ENCODE assay signal across 12 cellular contexts in genomic region chr17:57599271-57600045, GRCh38.
A peak's percentile ranks its signal among the peaks of the same experiment; 100 is the strongest.
DNase-seq lines count a peak whose midpoint lies in the region; ATAC-seq and TF ChIP-seq lines count a peak whose summit lies in the region.
"Had no signal": no experiment of that assay in that cellular context is flagged by ENCODE, and none has a peak within 500 bp of the region (broad histone marks: within the 10 kb centered on the region; RNA-seq: fewer than 3 reads in every experiment).

No MANE protein-coding gene starts in this region.

- no peak overlapping the region for H3K4me3 Mint-ChIP-seq in brain
- H3K4me3 Mint-ChIP-seq: H9 had no signal

- H3K36me3 Mint-ChIP-seq in brain = peaks cover 22% of the 10 kb centered on the region

- H3K9ac ChIP-seq in OCI-LY3 (ENCODE audit: low read length) = peak overlapping the region; percentile 67

- H3K27ac ChIP-seq in right atrium auricular region (peak overlapping the region; percentile 9 to 10), OCI-LY3 (ENCODE audit: low read length) (peak overlapping the region; percentile 93), thymus (ENCODE audit: low read depth) (peak overlapping the region; percentile 85)

- ATAC-seq in Right ventricle myocardium superior (ENCODE audit: poor library complexity) (no peak), HG03108 (IDR thresholded peaks at IDR 0.05; ENCODE audit: unreplicated experiment) (no peak)

- no peak for DNase-seq in right atrium auricular region (ENCODE audit: low spot score)
- DNase-seq in Right ventricle myocardium superior = no peak
- DNase-seq in NCI-H510A treated with DMSO at 0.1 percent for 48 hours (lab: John Stamatoyannopoulos, UW) = no peak
- no peak for DNase-seq in COLO668 (lab: John Stamatoyannopoulos, UW; ENCODE audit: unreplicated experiment)
- DNase-seq: H9, hypothalamus, SHP77 treated with DMSO at 0.1 percent for 48 hours had no signal

- H3K4me1 ChIP-seq in right atrium auricular region (peaks cover 0 to 27% of the 10 kb centered on the region in 2 donors), OCI-LY3 (ENCODE audit: low read length) (peaks cover 68% of the 10 kb centered on the region), thymus (ENCODE audit: control insufficient read depth, insufficient read depth, low read length) (peaks cover 38% of the 10 kb centered on the region)

- peaks cover 0 to 19% (median under 1%) of the 10 kb centered on the region in 5 experiments for H3K9me3 Mint-ChIP-seq in brain

- H3K9me3 ChIP-seq in right atrium auricular region = peaks cover 0 to 4% of the 10 kb centered on the region in 2 donors
- H3K9me3 ChIP-seq in OCI-LY3 (ENCODE audit: insufficient read depth, low read length) = 0 out of 2 replicates have a peak, but pooled peaks cover 6% of the 10 kb centered on the region
- H3K9me3 ChIP-seq in thymus (ENCODE audit: control insufficient read depth) = peaks cover 4% of the 10 kb centered on the region
- H3K9me3 ChIP-seq: thoracic aorta had no signal

- TF ChIP-seq CTCF in right atrium auricular region (IDR thresholded peaks at IDR 0.05) (no peak), OCI-LY3 (IDR thresholded peaks at IDR 0.05; ENCODE audit: low read depth, low read length) (no peak), brain (conservative IDR thresholded peaks at IDR 0.05) (no peak)

- H3K4me1 Mint-ChIP-seq in brain = peaks cover 93% of the 10 kb centered on the region

- no peaks in the 10 kb centered on the region for H3K36me3 ChIP-seq in right atrium auricular region
- H3K36me3 ChIP-seq in OCI-LY3 (replicated peaks; ENCODE audit: low read depth, low read length) = peaks cover 18% of the 10 kb centered on the region
- peaks cover 13% of the 10 kb centered on the region for H3K36me3 ChIP-seq in thymus (ENCODE audit: control insufficient read depth, insufficient read depth)
- H3K36me3 ChIP-seq: thoracic aorta had no signal

- H3K4me2 ChIP-seq in OCI-LY3 (ENCODE audit: low read length) = peak overlapping the region; percentile 70

- no peaks in the 10 kb centered on the region for H3K27me3 Mint-ChIP-seq in brain

- no peaks in the 10 kb centered on the region for H3K79me2 ChIP-seq in OCI-LY3 (ENCODE audit: low read length)

- H3K4me3 ChIP-seq in right atrium auricular region = no peak overlapping the region
- peak overlapping the region; percentile 2; the same call in 1 of the 2 replicates for H3K4me3 ChIP-seq in OCI-LY3 (ENCODE audit: low read length)
- no peak overlapping the region for H3K4me3 ChIP-seq in thymus (ENCODE audit: low read length)
- H3K4me3 ChIP-seq: thoracic aorta had no signal

- H3K27me3 ChIP-seq in right atrium auricular region (no peaks in the 10 kb centered on the region), OCI-LY3 (ENCODE audit: low read depth, low read length) (no peaks in the 10 kb centered on the region), thymus (ENCODE audit: control insufficient read depth, insufficient read depth) (no peaks in the 10 kb centered on the region)

- no peaks in the 10 kb centered on the region for H4K20me1 ChIP-seq in OCI-LY3 (ENCODE audit: insufficient read depth, low read length)

- WGBS in thymus = 28% methylated on average over 8 of the region's 8 CpGs

- no peak overlapping the region for H2AFZ ChIP-seq in OCI-LY3 (ENCODE audit: low read depth, low read length)

- H3K27ac Mint-ChIP-seq in brain = peak overlapping the region in 4 of 5 experiments; percentile 1 to 98 (median 88)
- H3K27ac Mint-ChIP-seq: H9 had no signal

- intact Hi-C loops in Right ventricle myocardium superior (cut with DNase I) = loop anchor here (5.0 to 10.0 kb wide), 2 partner anchors 68 to 145 kb away; partner anchors contain the start of gene CCDC182

Comparison
In these comparisons a context has a peak if more than half of its experiments do, and no peak if none do; other contexts are left out.
1. H3K27ac ChIP-seq: peak in every context shown above with its lines; median percentile 93 in OCI-LY3; 85 in thymus; 10 in right atrium auricular region.